Comparison of ENCODE assay signal across 12 cellular contexts in genomic region chr16:70493863-70494770, GRCh38. TPM values are rescaled to one million over a fixed set of nuclear protein-coding genes. Genes with fewer than 3 reads are reported as not detected.
DNase-seq lines count a peak whose midpoint lies in the region; ATAC-seq and TF ChIP-seq lines count a peak whose summit lies in the region.
"Had no signal": no experiment of that assay in that cellular context is flagged by ENCODE, and none has a peak within 500 bp of the region (broad histone marks: within the 10 kb centered on the region; RNA-seq: fewer than 3 reads in every experiment).

No MANE protein-coding gene starts in this region.

- no peak for TF ChIP-seq CTCF in DND-41 (IDR thresholded peaks at IDR 0.05; ENCODE audit: borderline replicate concordance, extremely low read depth, low read length, poor library complexity, severe bottlenecking)

- H3K9me3 ChIP-seq in DND-41 (ENCODE audit: insufficient read depth, low read length, severe bottlenecking) (no peaks in the 10 kb centered on the region), right cardiac atrium (ENCODE audit: control insufficient read depth, low read length) (no peaks in the 10 kb centered on the region)
- H3K9me3 ChIP-seq: esophagus muscularis mucosa had no signal

- ATAC-seq in DND-41 (ENCODE audit: insufficient read depth, low read depth) (peak; percentile 73), right cardiac atrium (peak; percentile 31 to 33), GM18867 (IDR thresholded peaks at IDR 0.05; ENCODE audit: unreplicated experiment) (no peak)
- ATAC-seq: Panc1, SK-N-SH treated with all-trans-retinoic acid at 6 μM for 48 hours had no signal

- H3K9ac ChIP-seq in DND-41 (ENCODE audit: low read depth, low read length), result no peak overlapping the region

- intact Hi-C loops in activated T-helper 1 cell treated with anti-CD3 and anti-CD28 coated beads, Interleukin-12 subunit alpha, Interleukin-12 subunit beta, Interleukin-2, Interleukin-4 antibody, amounts not matched to agents 30 ng/mL and 10 ng/mL and 1 ng/mL, durations not matched to agents 14 hours and 24 hours and 36 hours (cut with micrococcal nuclease), result no loop called here
- intact Hi-C loops in right cardiac atrium (cut with DNase I), result no loop called here

- no peak overlapping the region for H2AFZ ChIP-seq in DND-41 (ENCODE audit: low read depth, low read length)

- whole genome bisulfite sequencing in right cardiac atrium, result 64% methylated on average over 7 of the region's 7 CpGs

- H3K36me3 Mint-ChIP-seq in activated T-helper 1 cell treated with anti-CD3 and anti-CD28 coated beads, Interleukin-12 subunit alpha, Interleukin-12 subunit beta, Interleukin-2, Interleukin-4 antibody, amounts not matched to agents 30 ng/mL and 10 ng/mL and 1 ng/mL, durations not matched to agents 14 hours and 24 hours and 36 hours (ENCODE audit: low read depth), result peaks cover 27% of the 10 kb centered on the region

- DNase-seq in DND-41 (no peak), right cardiac atrium (no peak), H4 (ENCODE audit: low spot score) (no peak)
- DNase-seq in Jurkat, Clone E6-1 (ENCODE audit: low read depth, low spot score), result peak; percentile 83
- DNase-seq in activated T-helper 1 cell treated with anti-CD3 and anti-CD28 coated beads, Interleukin-12 subunit alpha, Interleukin-12 subunit beta, Interleukin-2, Interleukin-4 antibody, amounts not matched to agents 30 ng/mL and 10 ng/mL and 1 ng/mL, durations not matched to agents 14 hours and 24 hours and 36 hours (ENCODE audit: low spot score), result no peak
- no peak for DNase-seq in activated CD4-positive, CD25-positive, alpha-beta regulatory T cell (lab: John Stamatoyannopoulos, UW)
- DNase-seq: NCI-H526 treated with DMSO at 0.1 percent for 48 hours, substantia nigra had no signal

- H4K20me1 ChIP-seq in DND-41 (ENCODE audit: insufficient read depth, low read length), result no peaks in the 10 kb centered on the region

- peak overlapping the region; percentile 61 for H3K27ac Mint-ChIP-seq in activated T-helper 1 cell treated with anti-CD3 and anti-CD28 coated beads, Interleukin-12 subunit alpha, Interleukin-12 subunit beta, Interleukin-2, Interleukin-4 antibody, amounts not matched to agents 30 ng/mL and 10 ng/mL and 1 ng/mL, durations not matched to agents 14 hours and 24 hours and 36 hours

- H3K27ac ChIP-seq in DND-41 (ENCODE audit: low read length) (no peak overlapping the region), right cardiac atrium (ENCODE audit: low read length) (no peak overlapping the region)
- H3K27ac ChIP-seq: esophagus muscularis mucosa had no signal

- H3K4me1 Mint-ChIP-seq in activated T-helper 1 cell treated with anti-CD3 and anti-CD28 coated beads, Interleukin-12 subunit alpha, Interleukin-12 subunit beta, Interleukin-2, Interleukin-4 antibody, amounts not matched to agents 30 ng/mL and 10 ng/mL and 1 ng/mL, durations not matched to agents 14 hours and 24 hours and 36 hours (ENCODE audit: low read depth), result peaks cover 17% of the 10 kb centered on the region

- no peak overlapping the region for H3K4me3 Mint-ChIP-seq in activated T-helper 1 cell treated with anti-CD3 and anti-CD28 coated beads, Interleukin-12 subunit alpha, Interleukin-12 subunit beta, Interleukin-2, Interleukin-4 antibody, amounts not matched to agents 30 ng/mL and 10 ng/mL and 1 ng/mL, durations not matched to agents 14 hours and 24 hours and 36 hours

- H3K27me3 ChIP-seq in DND-41 (ENCODE audit: insufficient read depth, low read length, poor library complexity) (no peaks in the 10 kb centered on the region), right cardiac atrium (ENCODE audit: control insufficient read depth, insufficient read depth) (no peaks in the 10 kb centered on the region)
- H3K27me3 ChIP-seq: esophagus muscularis mucosa had no signal

- no peak overlapping the region for H3K4me2 ChIP-seq in DND-41 (ENCODE audit: insufficient read depth, low read length)

- H3K4me3 ChIP-seq in DND-41 (ENCODE audit: low read depth in 1 of 2, low read length in 2 of 2) (no peak overlapping the region), right cardiac atrium (ENCODE audit: low read length) (no peak overlapping the region)
- H3K4me3 ChIP-seq in Jurkat, Clone E6-1 (ENCODE audit: low read length), result no peak overlapping the region
- H3K4me3 ChIP-seq: esophagus muscularis mucosa had no signal

- no peaks in the 10 kb centered on the region for H3K9me3 Mint-ChIP-seq in activated T-helper 1 cell treated with anti-CD3 and anti-CD28 coated beads, Interleukin-12 subunit alpha, Interleukin-12 subunit beta, Interleukin-2, Interleukin-4 antibody, amounts not matched to agents 30 ng/mL and 10 ng/mL and 1 ng/mL, durations not matched to agents 14 hours and 24 hours and 36 hours

- H3K36me3 ChIP-seq in DND-41 (ENCODE audit: insufficient read depth, low read length), result peaks cover 55% of the 10 kb centered on the region

- H3K4me1 ChIP-seq in DND-41 (ENCODE audit: insufficient read depth, low read length) (no peaks in the 10 kb centered on the region), right cardiac atrium (ENCODE audit: control insufficient read depth, insufficient read depth, low read length) (peaks cover 5% of the 10 kb centered on the region)
- H3K4me1 ChIP-seq: esophagus muscularis mucosa had no signal

- no peaks in the 10 kb centered on the region for H3K27me3 Mint-ChIP-seq in activated T-helper 1 cell treated with anti-CD3 and anti-CD28 coated beads, Interleukin-12 subunit alpha, Interleukin-12 subunit beta, Interleukin-2, Interleukin-4 antibody, amounts not matched to agents 30 ng/mL and 10 ng/mL and 1 ng/mL, durations not matched to agents 14 hours and 24 hours and 36 hours (ENCODE audit: insufficient read depth)

- H3K79me2 ChIP-seq in DND-41 (ENCODE audit: insufficient read depth, low read length), result no peaks in the 10 kb centered on the region

RNA-seq across cellular contexts. Expression of gene COG4, which starts 29.2 kb away (rescaled TPM):
- polyA plus RNA-seq in Jurkat, Clone E6-1 (2012; ENCODE audit: insufficient read depth, insufficient read length), result 27.9 TPM
- 42.5 and 44.1 TPM in 2 replicates for total RNA-seq in activated T-helper 1 cell treated with anti-CD3 and anti-CD28 coated beads, Interleukin-12 subunit alpha, Interleukin-12 subunit beta, Interleukin-2, Interleukin-4 antibody, amounts not matched to agents 30 ng/mL and 10 ng/mL and 1 ng/mL, durations not matched to agents 14 hours and 24 hours and 36 hours
- 10 to 100 TPM; 30.7 to 40.8 (median 37.3) TPM for total RNA-seq in right cardiac atrium
- polyA plus RNA-seq in right cardiac atrium, result 29.2 TPM
- 59.6 and 69.6 TPM in 2 replicates for total RNA-seq in H4 (2014; rRNA removed; shearing (Covaris generic))

RNA-seq across cellular contexts. Expression of gene SF3B3, which starts 29.5 kb away (rescaled TPM):
- polyA plus RNA-seq in Jurkat, Clone E6-1 (2012; ENCODE audit: insufficient read depth, insufficient read length), result 400 TPM
- total RNA-seq in activated T-helper 1 cell treated with anti-CD3 and anti-CD28 coated beads, Interleukin-12 subunit alpha, Interleukin-12 subunit beta, Interleukin-2, Interleukin-4 antibody, amounts not matched to agents 30 ng/mL and 10 ng/mL and 1 ng/mL, durations not matched to agents 14 hours and 24 hours and 36 hours, result 532 and 545 TPM in 2 replicates
- 100 to 1,000 TPM; 138 to 154 (median 144) TPM for total RNA-seq in right cardiac atrium
- polyA plus RNA-seq in right cardiac atrium, result 67.5 TPM
- total RNA-seq in H4 (2014; rRNA removed; shearing (Covaris generic)), result 133 and 180 TPM in 2 replicates

RNA-seq across cellular contexts. Expression of gene FCSK, which starts 39.7 kb away (rescaled TPM):
- polyA plus RNA-seq in Jurkat, Clone E6-1 (2012; ENCODE audit: insufficient read depth, insufficient read length), result 8.7 TPM
- total RNA-seq in activated T-helper 1 cell treated with anti-CD3 and anti-CD28 coated beads, Interleukin-12 subunit alpha, Interleukin-12 subunit beta, Interleukin-2, Interleukin-4 antibody, amounts not matched to agents 30 ng/mL and 10 ng/mL and 1 ng/mL, durations not matched to agents 14 hours and 24 hours and 36 hours, result 19.7 and 21.0 TPM in 2 replicates
- total RNA-seq in right cardiac atrium, result 10 to 100 TPM; 10.4 to 12.3 (median 11.7) TPM
- polyA plus RNA-seq in right cardiac atrium, result 8.3 TPM
- 2.0 and 2.9 TPM in 2 replicates for total RNA-seq in H4 (2014; rRNA removed; shearing (Covaris generic))

RNA-seq across cellular contexts. Expression of gene ST3GAL2, which starts 55.2 kb away (rescaled TPM):
- 18.5 TPM for polyA plus RNA-seq in Jurkat, Clone E6-1 (2012; ENCODE audit: insufficient read depth, insufficient read length)
- total RNA-seq in activated T-helper 1 cell treated with anti-CD3 and anti-CD28 coated beads, Interleukin-12 subunit alpha, Interleukin-12 subunit beta, Interleukin-2, Interleukin-4 antibody, amounts not matched to agents 30 ng/mL and 10 ng/mL and 1 ng/mL, durations not matched to agents 14 hours and 24 hours and 36 hours, result 35.6 and 37.7 TPM in 2 replicates
- 10 to 100 TPM; 15.4 to 21.3 (median 19.9) TPM for total RNA-seq in right cardiac atrium
- 13.3 TPM for polyA plus RNA-seq in right cardiac atrium
- 20.8 and 30.6 TPM in 2 replicates for total RNA-seq in H4 (2014; rRNA removed; shearing (Covaris generic))
